ENCODE assay signal across 23 cellular contexts in the genomic region with DNA sequence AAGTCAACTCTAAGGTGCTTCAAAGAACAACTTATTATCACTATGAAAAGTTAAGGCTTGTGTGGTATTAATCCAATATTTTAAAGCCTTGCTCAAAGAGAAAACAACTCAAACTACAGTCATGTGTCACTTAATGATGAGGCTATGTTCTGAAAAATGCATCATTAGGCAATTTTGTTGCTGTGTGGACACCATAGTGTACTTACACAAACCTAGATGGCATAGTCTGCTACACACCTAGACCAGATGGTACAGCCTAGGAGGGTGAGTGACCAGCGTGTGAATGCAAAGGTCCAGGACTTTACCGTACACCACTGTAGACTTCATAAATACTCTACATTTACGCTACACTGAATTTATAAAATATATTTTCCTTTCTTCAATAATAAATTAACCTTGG. TPM values are rescaled to one million over a fixed set of nuclear protein-coding genes. Genes with fewer than 3 reads are reported as not detected.
DNase-seq lines count a peak whose midpoint lies in the region; ATAC-seq, FAIRE-seq and TF ChIP-seq lines count a peak whose summit lies in the region.
"Had no signal": no experiment of that assay in that cellular context is flagged by ENCODE, and none has a peak within 500 bp of the region (broad histone marks: within the 10 kb centered on the region; RNA-seq: fewer than 3 reads in every experiment).

No MANE protein-coding gene starts in this region.

- no peak overlapping the region for H3K9ac ChIP-seq in GM23248
- H3K9ac ChIP-seq in PC-3 (ENCODE audit: low read length): peak overlapping the region; percentile 17; the same call in 1 of the 2 replicates
- H3K9ac ChIP-seq: BLaER1 had no signal

- no peak for TF ChIP-seq RAD21 in A549 (conservative IDR thresholded peaks at IDR 0.05 in 1 of 2, IDR thresholded peaks at IDR 0.05 in 1 of 2)

- no peak overlapping the region for H3K4me3 Mint-ChIP-seq in activated CD4-positive, alpha-beta T cell treated with anti-CD3 and anti-CD28 coated beads for 36 hours
- H3K4me3 Mint-ChIP-seq: CD4-positive, alpha-beta T cell; T-cell had no signal

- H4K20me1 ChIP-seq in GM23248 (ENCODE audit: insufficient read depth) (no peaks in the 10 kb centered on the region), PC-3 (ENCODE audit: low read length) (peaks cover 22% of the 10 kb centered on the region; the same call in 1 of the 2 replicates)

- H3F3A ChIP-seq in GM23248 (ENCODE audit: insufficient read depth): peaks cover 13% of the 10 kb centered on the region
- no peaks in the 10 kb centered on the region for H3F3A ChIP-seq in PC-3 (ENCODE audit: low read length, unreplicated experiment)

- H3K27me3 Mint-ChIP-seq in activated CD4-positive, alpha-beta T cell treated with anti-CD3 and anti-CD28 coated beads for 36 hours: peaks cover 6% of the 10 kb centered on the region
- H3K27me3 Mint-ChIP-seq: CD4-positive, alpha-beta T cell had no signal

- no peaks in the 10 kb centered on the region for H3K9me3 Mint-ChIP-seq in activated CD4-positive, alpha-beta T cell treated with anti-CD3 and anti-CD28 coated beads for 36 hours (ENCODE audit: low read depth)
- H3K9me3 Mint-ChIP-seq: CD4-positive, alpha-beta T cell; T-cell had no signal

- H3K79me2 ChIP-seq in GM23248 (ENCODE audit: insufficient read depth): peaks cover 77% of the 10 kb centered on the region
- peaks cover 75% of the 10 kb centered on the region for H3K79me2 ChIP-seq in PC-3 (ENCODE audit: low read length)

- H3K9me2 ChIP-seq in GM23248 (ENCODE audit: insufficient read depth) (no peaks in the 10 kb centered on the region), PC-3 (replicated peaks; ENCODE audit: low read length) (no peaks in the 10 kb centered on the region)

- FAIRE-seq in A549 (lab: Jason Lieb, UNC): no peak
- FAIRE-seq in H54 (lab: Jason Lieb, UNC): no peak
- FAIRE-seq: GM12891 had no signal

- H3K9me3 ChIP-seq in A549 (no peaks in the 10 kb centered on the region), GM23248 (ENCODE audit: low read depth) (no peaks in the 10 kb centered on the region), PC-3 (ENCODE audit: low read length) (no peaks in the 10 kb centered on the region)
- H3K9me3 ChIP-seq: BLaER1, MG63, SJSA1 had no signal

- TF ChIP-seq EP300 in A549 (IDR thresholded peaks at IDR 0.05): no peak

- TF ChIP-seq CTCF in A549 (IDR thresholded peaks at IDR 0.05) (no peak), PC-3 (conservative IDR thresholded peaks at IDR 0.05; ENCODE audit: low read depth, low read length) (no peak)

- H3K36me3 ChIP-seq in GM23248 (ENCODE audit: low read depth) (no peaks in the 10 kb centered on the region), PC-3 (ENCODE audit: low read depth, low read length) (no peaks in the 10 kb centered on the region)
- H3K36me3 ChIP-seq: BLaER1, HAP-1, MG63 had no signal

- no TSS peak for BruUV-seq in PC-3 (replicated peaks; lab: Mats Ljungman, UMichigan)

- in situ Hi-C loops in GM23248 (cut with MboI): no loop called here

- H3K4me1 ChIP-seq in A549 (peaks cover 37% of the 10 kb centered on the region; the same call in 2 of the 3 replicates), GM23248 (ENCODE audit: insufficient read depth) (peaks cover 38% of the 10 kb centered on the region), PC-3 (ENCODE audit: insufficient read depth, low read length) (peaks cover 41% of the 10 kb centered on the region)

- H3K27me3 ChIP-seq in GM23248 (replicated peaks; ENCODE audit: insufficient read depth) (no peaks in the 10 kb centered on the region), PC-3 (ENCODE audit: low read length) (no peaks in the 10 kb centered on the region)
- H3K27me3 ChIP-seq: BLaER1, MG63, SJSA1 had no signal

- peaks cover 11% of the 10 kb centered on the region for H3K4me1 Mint-ChIP-seq in activated CD4-positive, alpha-beta T cell treated with anti-CD3 and anti-CD28 coated beads for 36 hours

- H3K4me3 ChIP-seq in A549 (no peak overlapping the region), GM23248 (no peak overlapping the region), PC-3 (ENCODE audit: low read length) (peak overlapping the region; percentile 91)
- H3K4me3 ChIP-seq: BLaER1, HAP-1, MG63, SJSA1 had no signal

- CTCF ChIA-PET in A549 (lab: Yijun Ruan, JAX) (no interaction called here), PC-3 (lab: Charles Lee) (no interaction called here)
- CTCF ChIA-PET in activated CD4-positive, alpha-beta T cell treated with anti-CD3 and anti-CD28 coated beads for 36 hours (lab: Charles Lee): no interaction called here

- 95% methylated on average over 3 of the region's 3 CpGs for WGBS in A549 (ENCODE audit: missing lambda C conversion rate)
- WGBS in GM23248 (ENCODE audit: low coverage in 1 of 2, low lambda C conversion rate in 2 of 2, missing lambda C conversion rate in 2 of 2), 2 experiments: 97 to 100% methylated on average over 3 of the region's 3 CpGs

- H3K27ac Mint-ChIP-seq in activated CD4-positive, alpha-beta T cell treated with anti-CD3 and anti-CD28 coated beads for 36 hours: no peak overlapping the region
- H3K27ac Mint-ChIP-seq: CD4-positive, alpha-beta T cell had no signal

- H3K4me2 ChIP-seq in A549: peak overlapping the region; percentile 90; the same call in 1 of the 3 replicates
- peak overlapping the region; percentile 87 for H3K4me2 ChIP-seq in GM23248 (ENCODE audit: unreplicated experiment)
- H3K4me2 ChIP-seq in PC-3 (ENCODE audit: low read length): peak overlapping the region; percentile 99

- H3K36me3 Mint-ChIP-seq in activated CD4-positive, alpha-beta T cell treated with anti-CD3 and anti-CD28 coated beads for 36 hours (ENCODE audit: low read depth): peaks cover 2% of the 10 kb centered on the region
- H3K36me3 Mint-ChIP-seq: T-cell had no signal

- TF ChIP-seq POLR2A in A549 (IDR thresholded peaks at IDR 0.05; ENCODE audit: low read length): no peak
- no peak for TF ChIP-seq POLR2A in erythroblast (IDR thresholded peaks at IDR 0.05; ENCODE audit: low read length)
- no peak for TF ChIP-seq POLR2A in H54 (IDR thresholded peaks at IDR 0.05; ENCODE audit: low read depth, low read length)

- intact Hi-C loops in PC-3 (cut with micrococcal nuclease): loop anchor here (2.0 to 5.0 kb wide), 4 partner anchors 102 to 128 kb away; no protein-coding TSS in a partner anchor
- intact Hi-C loops in activated CD4-positive, alpha-beta T cell treated with anti-CD3 and anti-CD28 coated beads for 36 hours (cut with DNase I, micrococcal nuclease): loop anchor here in 1 of 2 experiments (5.0 to 10.0 kb wide), 4 partner anchors 318 to 842 kb away; partner anchors contain the start of genes ID2, TAF1B and YWHAQ

- POLR2A ChIA-PET in A549 (lab: Yijun Ruan, JAX): no interaction called here
- POLR2A ChIA-PET in PC-3 (lab: Charles Lee; ENCODE audit: unreplicated experiment): no interaction called here
- POLR2A ChIA-PET in activated CD4-positive, alpha-beta T cell treated with anti-CD3 and anti-CD28 coated beads for 36 hours (lab: Charles Lee): no interaction called here

- no peak for ATAC-seq in A549
- no peak for ATAC-seq in PC-3
- no peak for ATAC-seq in activated CD4-positive, alpha-beta T cell treated with anti-CD3 and anti-CD28 coated beads for 36 hours
- ATAC-seq: T-cell had no signal

- peak overlapping the region in 1 of 2 experiments; percentile 2; a peak in 1 of 6 replicates for H3K27ac ChIP-seq in A549
- no peak overlapping the region for H3K27ac ChIP-seq in GM23248
- peak overlapping the region; percentile 54 for H3K27ac ChIP-seq in PC-3 (ENCODE audit: low read length)
- H3K27ac ChIP-seq: BLaER1, SJSA1 had no signal

- H2AFZ ChIP-seq in GM23248 (no peak overlapping the region), PC-3 (ENCODE audit: low read length) (no peak overlapping the region)

- no peak for DNase-seq in A549 (ENCODE audit: low read depth in 1 of 2, low spot score in 1 of 2)
- DNase-seq in GM23248: peak; percentile 15
- no peak for DNase-seq in PC-3
- DNase-seq in erythroblast (lab: John Stamatoyannopoulos, UW): peak; percentile 19 to 46
- no peak for DNase-seq in activated CD4-positive, alpha-beta T cell treated with anti-CD3 and anti-CD28 coated beads for 36 hours
- DNase-seq in Ammon's horn (ENCODE audit: low spot score): no peak
- DNase-seq in SKM-1 (lab: John Stamatoyannopoulos, UW; ENCODE audit: unreplicated experiment): no peak
- DNase-seq in H54 (ENCODE audit: insufficient read length, low spot score): no peak
- DNase-seq: 8988T; CD4-positive, alpha-beta T cell; GF-D8; Karpas-422; NCI-H524 treated with DMSO at 0.1 percent for 48 hours; NCI-H82; NK-92 treated with Interleukin-12 subunit alpha and Interleukin-12 subunit beta, amount 100 ng/mL, for 24 hours; Right ventricle myocardium superior; RPMI8226; T-cell had no signal

TF ChIP-seq in A549, 52 proteins besides CTCF, POLR2A, EP300 and RAD21 (continues in another document):
- no peak for TF ChIP-seq JUNB (IDR thresholded peaks at IDR 0.05)
- no peak for TF ChIP-seq EHF (CRISPR knock-in tag; IDR thresholded peaks at IDR 0.05)
- TF ChIP-seq PHF8 (IDR thresholded peaks at IDR 0.05; ENCODE audit: borderline replicate concordance, low read depth): no peak
- TF ChIP-seq SMC3 (IDR thresholded peaks at IDR 0.05): no peak
- TF ChIP-seq CEBPB (IDR thresholded peaks at IDR 0.05): no peak
- TF ChIP-seq EHMT2 (IDR thresholded peaks at IDR 0.05; ENCODE audit: low read depth): no peak
- no peak for TF ChIP-seq GATA3 (IDR thresholded peaks at IDR 0.05; ENCODE audit: borderline replicate concordance)
- TF ChIP-seq BHLHE40 (IDR thresholded peaks at IDR 0.05; ENCODE audit: low read depth, low read length): no peak

RNA-seq across cellular contexts. Expression of gene MBOAT2, which starts 3.0 kb away (rescaled TPM):
- polyA plus RNA-seq in A549 (2011; rRNA removed) (32.3 and 33.3 TPM in 2 replicates), A549 (2017; fragmentation: RNase III; extraction: RNeasy Plus Mini Kit Qiagen cat#74134 plus additional on column Dnase treatment) (31.1 to 37.3 TPM (median 33.1 TPM) in 3 replicates), GM23248 (2016; fragmentation: Nextera tagmentation; extraction: Ambion mirVana) (103 and 107 TPM in 2 replicates)
- 9.8 and 11.5 TPM in 2 replicates for polyA plus RNA-seq in A549 (2012; cell fraction: cytosol; rRNA removed)
- 9.3 and 19.7 TPM in 2 replicates for polyA plus RNA-seq in A549 (2012; cell fraction: nucleus; rRNA removed)
- polyA minus RNA-seq in A549 (2011; rRNA and poly(A)+ RNA removed): 22.0 and 30.8 TPM in 2 replicates
- 87.4 and 116 TPM in 2 replicates for total RNA-seq in GM23248 (2014; rRNA removed; shearing (Covaris generic))
- total RNA-seq in PC-3 (2014; rRNA removed): 26.8 and 30.7 TPM in 2 replicates
- 1 to 10 TPM; 4.7 to 6.9 TPM for total RNA-seq in activated CD4-positive, alpha-beta T cell treated with anti-CD3 and anti-CD28 coated beads for 36 hours

Comparison
In these comparisons a context has a peak if more than half of its experiments do, and no peak if none do; other contexts are left out.
1. DNase-seq: peak in GM23248 (single experiment) and erythroblast (2 of 2); none in A549 (0 of 2), PC-3 (single experiment), activated CD4-positive, alpha-beta T cell treated with anti-CD3 and anti-CD28 coated beads for 36 hours (single experiment), Ammon's horn (single experiment), SKM-1 (single experiment) and H54 (single experiment).
2. Peak in every context shown above with its lines, with median percentiles within 50 percentile points of each other: H3K4me2 ChIP-seq.